In the genomic region with DNA sequence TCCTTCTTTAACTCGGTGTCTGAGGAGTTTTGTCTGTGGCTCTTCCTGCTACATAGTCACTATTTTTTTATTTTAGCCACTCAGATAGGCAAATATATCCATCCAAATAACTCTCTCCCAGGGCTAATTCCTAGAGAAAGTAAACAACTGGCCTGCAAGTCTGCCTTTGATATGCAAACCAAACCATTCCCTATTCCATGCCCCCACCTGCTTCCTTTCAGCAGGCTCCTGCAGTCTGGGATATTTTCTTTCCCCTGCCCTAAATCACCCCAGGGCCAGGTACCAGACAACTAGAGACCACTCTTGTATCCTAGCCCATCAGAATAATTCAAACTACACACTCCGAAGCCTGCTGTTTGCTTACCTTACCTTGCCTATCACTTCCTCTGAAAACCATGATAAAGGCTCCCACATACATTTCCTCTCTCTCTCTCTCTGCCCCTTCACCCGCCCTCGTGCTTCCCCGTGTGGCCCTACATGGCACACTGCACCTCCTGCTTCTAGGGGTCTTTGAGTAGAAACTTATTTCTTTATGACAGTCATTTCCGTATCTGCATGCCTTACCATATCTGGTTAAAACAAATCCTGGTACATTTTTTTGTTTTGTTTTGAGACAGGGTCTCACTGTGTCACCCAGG, we compare ENCODE assay signal across 18 cellular contexts. TPM values are rescaled to one million over a fixed set of nuclear protein-coding genes. Genes with fewer than 3 reads are reported as not detected.
DNase-seq lines count a peak whose midpoint lies in the region; ATAC-seq and TF ChIP-seq lines count a peak whose summit lies in the region.
"Had no signal": no experiment of that assay in that cellular context is flagged by ENCODE, and none has a peak within 500 bp of the region (broad histone marks: within the 10 kb centered on the region; RNA-seq: fewer than 3 reads in every experiment).

No MANE protein-coding gene starts in this region.

- 0 out of 2 replicates have a peak, but pooled peaks cover 4% of the 10 kb centered on the region for H3K4me1 ChIP-seq in GM23338 (ENCODE audit: insufficient read depth)
- no peaks in the 10 kb centered on the region for H3K4me1 ChIP-seq in esophagus muscularis mucosa
- H3K4me1 ChIP-seq: HAP-1, Peyer's patch had no signal

- H3K36me3 ChIP-seq in GM23338 (ENCODE audit: insufficient read depth) (0 out of 2 replicates have a peak, but pooled peaks cover 3% of the 10 kb centered on the region), esophagus muscularis mucosa (no peaks in the 10 kb centered on the region)
- H3K36me3 ChIP-seq: HAP-1, Peyer's patch had no signal

- H3K9me3 Mint-ChIP-seq in CD14-positive monocyte = peaks cover 0 to 7% (median 0%) of the 10 kb centered on the region in 7 donors
- peaks cover 33% of the 10 kb centered on the region for H3K9me3 Mint-ChIP-seq in GM23338
- H3K9me3 Mint-ChIP-seq in WTC11 = peaks cover 29% of the 10 kb centered on the region
- H3K9me3 Mint-ChIP-seq in memory B cell = peaks cover 10% of the 10 kb centered on the region

- H3K27me3 Mint-ChIP-seq in CD14-positive monocyte (ENCODE audit: low read depth in 3 of 3) = peaks cover 0 to 9% (median 6%) of the 10 kb centered on the region in 3 donors
- peaks cover 8% of the 10 kb centered on the region for H3K27me3 Mint-ChIP-seq in GM23338 (ENCODE audit: insufficient read depth, low read depth, poor library complexity)
- H3K27me3 Mint-ChIP-seq in WTC11 (ENCODE audit: low read depth) = peaks cover 75% of the 10 kb centered on the region
- peaks cover 16% of the 10 kb centered on the region for H3K27me3 Mint-ChIP-seq in memory B cell

- no peaks in the 10 kb centered on the region for H3K79me2 ChIP-seq in GM23338 (replicated peaks; ENCODE audit: insufficient read depth)

- H3K4me2 ChIP-seq in GM23338 = peak overlapping the region; percentile 50; the same call in 1 of the 2 replicates

- CTCF ChIA-PET in WTC11 (lab: Charles Lee) = no interaction called here

- H3K27me3 ChIP-seq in GM23338 (ENCODE audit: insufficient read depth) (no peaks in the 10 kb centered on the region), esophagus muscularis mucosa (peaks cover 0 to 3% (median 0%) of the 10 kb centered on the region in 4 donors)
- H3K27me3 ChIP-seq: Peyer's patch had no signal

- H4K20me1 ChIP-seq in GM23338 (replicated peaks; ENCODE audit: insufficient read depth) = no peaks in the 10 kb centered on the region

- H3F3A ChIP-seq in GM23338 (replicated peaks; ENCODE audit: low read depth) = no peaks in the 10 kb centered on the region

- TF ChIP-seq CTCF in CD14-positive monocyte (IDR thresholded peaks at IDR 0.05) (no peak), GM23338 (conservative IDR thresholded peaks at IDR 0.05; ENCODE audit: low read depth in 2 of 2) (no peak), WTC11 (IDR thresholded peaks at IDR 0.05) (no peak), esophagus muscularis mucosa (IDR thresholded peaks at IDR 0.05) (no peak)

- H3K4me3 ChIP-seq in GM23338 (no peak overlapping the region), esophagus muscularis mucosa (no peak overlapping the region)
- H3K4me3 ChIP-seq: HAP-1, Peyer's patch had no signal

- H3K4me1 Mint-ChIP-seq in CD14-positive monocyte = peaks cover 30% of the 10 kb centered on the region
- peaks cover 8% of the 10 kb centered on the region; the same call in 2 of the 3 replicates for H3K4me1 Mint-ChIP-seq in GM23338
- H3K4me1 Mint-ChIP-seq in WTC11 = peaks cover 24% of the 10 kb centered on the region
- peaks cover 29% of the 10 kb centered on the region for H3K4me1 Mint-ChIP-seq in memory B cell

- no peak for TF ChIP-seq EP300 in esophagus muscularis mucosa (IDR thresholded peaks at IDR 0.05)

- no peak overlapping the region for H2AFZ ChIP-seq in GM23338

- H3K4me3 Mint-ChIP-seq in CD14-positive monocyte (peak overlapping the region in 1 of 2 donors; percentile 79), GM23338 (no peak overlapping the region), WTC11 (no peak overlapping the region), memory B cell (no peak overlapping the region)
- H3K4me3 Mint-ChIP-seq: CD4-positive, CD25-positive, alpha-beta regulatory T cell had no signal

- H3K36me3 Mint-ChIP-seq in CD14-positive monocyte = peaks cover 10 to 46% of the 10 kb centered on the region in 2 donors
- H3K36me3 Mint-ChIP-seq in GM23338 (ENCODE audit: low read depth) = peaks cover 19% of the 10 kb centered on the region
- peaks cover 17% of the 10 kb centered on the region for H3K36me3 Mint-ChIP-seq in WTC11
- peaks cover 11% of the 10 kb centered on the region for H3K36me3 Mint-ChIP-seq in memory B cell
- H3K36me3 Mint-ChIP-seq: CD4-positive, CD25-positive, alpha-beta regulatory T cell had no signal

- 80% methylated on average over 6 of the region's 6 CpGs for WGBS in esophagus muscularis mucosa

- H3K9me2 ChIP-seq in GM23338 (ENCODE audit: insufficient read depth) = peaks cover 4% of the 10 kb centered on the region; the same call in 1 of the 2 replicates

- peak; percentile 10 for DNase-seq in CD14-positive monocyte (ENCODE audit: low spot score)
- peak; percentile 36 for DNase-seq in GM23338 (ENCODE audit: low spot score)
- no peak for DNase-seq in WTC11 (ENCODE audit: low spot score)
- DNase-seq in memory B cell (ENCODE audit: low spot score in 2 of 2) = no peak
- no peak for DNase-seq in cerebellar cortex (ENCODE audit: low spot score)
- no peak for DNase-seq in esophagus muscularis mucosa (ENCODE audit: extremely low spot score)
- DNase-seq: ACHN; AML-193; CD4-positive, CD25-positive, alpha-beta regulatory T cell; EL; NCI-H187 treated with DMSO at 0.1 percent for 48 hours; NCI-H2171; NCI-H446; Peyer's patch had no signal

- H3K27ac Mint-ChIP-seq in CD14-positive monocyte (peak overlapping the region in 6 of 7 donors; percentile 0 to 94 (median 86)), GM23338 (no peak overlapping the region), WTC11 (peak overlapping the region; percentile 78; the same call in 1 of the 2 replicates), memory B cell (peak overlapping the region; percentile 69)
- H3K27ac Mint-ChIP-seq: CD4-positive, CD25-positive, alpha-beta regulatory T cell had no signal

- TF ChIP-seq POLR2A in esophagus muscularis mucosa (IDR thresholded peaks at IDR 0.05; ENCODE audit: low read depth) = no peak

- H3K9me3 ChIP-seq in esophagus muscularis mucosa = no peaks in the 10 kb centered on the region
- H3K9me3 ChIP-seq: HAP-1, Peyer's patch had no signal

- POLR2A ChIA-PET in WTC11 (lab: Charles Lee) = no interaction called here

- ATAC-seq in GM23338 = peak; percentile 65
- ATAC-seq in WTC11 = peak; percentile 86
- ATAC-seq in memory B cell (ENCODE audit: low read depth) = no peak
- ATAC-seq in GM18519 (IDR thresholded peaks at IDR 0.05; ENCODE audit: low FRiP score, unreplicated experiment) = no peak
- ATAC-seq: Right ventricle myocardium inferior had no signal

- H3K27ac ChIP-seq in GM23338 (ENCODE audit: low read depth) (no peak overlapping the region), esophagus muscularis mucosa (replicated peaks in 1 of 4) (no peak overlapping the region)
- H3K27ac ChIP-seq: HL-60, Peyer's patch had no signal

- intact Hi-C loops in CD14-positive monocyte (cut with micrococcal nuclease) = no loop called here
- intact Hi-C loops in esophagus muscularis mucosa (cut with DNase I) = no loop called here

TF ChIP-seq in WTC11, 78 proteins besides CTCF, POLR2A, EP300 and RAD21 (continues in another document):
- TF ChIP-seq ZNF219 (CRISPR knock-in tag; IDR thresholded peaks at IDR 0.05; ENCODE audit: borderline replicate concordance) (no peak), NFATC4 (CRISPR knock-in tag; IDR thresholded peaks at IDR 0.05) (no peak), SMAD4 (CRISPR knock-in tag; IDR thresholded peaks at IDR 0.05) (no peak), NR2C2 (CRISPR knock-in tag; IDR thresholded peaks at IDR 0.05) (no peak), HMGA2 (CRISPR knock-in tag; IDR thresholded peaks at IDR 0.05) (no peak), TEAD4 (CRISPR knock-in tag; IDR thresholded peaks at IDR 0.05) (no peak), ETV6 (CRISPR knock-in tag; IDR thresholded peaks at IDR 0.05) (no peak), ZNF138 (CRISPR knock-in tag; conservative IDR thresholded peaks at IDR 0.05) (no peak), ZNF232 (CRISPR knock-in tag; IDR thresholded peaks at IDR 0.05) (no peak)
- TF ChIP-seq, protein P1, sequence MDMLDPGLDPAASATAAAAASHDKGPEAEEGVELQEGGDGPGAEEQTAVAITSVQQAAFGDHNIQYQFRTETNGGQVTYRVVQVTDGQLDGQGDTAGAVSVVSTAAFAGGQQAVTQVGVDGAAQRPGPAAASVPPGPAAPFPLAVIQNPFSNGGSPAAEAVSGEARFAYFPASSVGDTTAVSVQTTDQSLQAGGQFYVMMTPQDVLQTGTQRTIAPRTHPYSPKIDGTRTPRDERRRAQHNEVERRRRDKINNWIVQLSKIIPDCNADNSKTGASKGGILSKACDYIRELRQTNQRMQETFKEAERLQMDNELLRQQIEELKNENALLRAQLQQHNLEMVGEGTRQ (CRISPR knock-in tag; IDR thresholded peaks at IDR 0.05) = no peak

RNA-seq across cellular contexts. Expression of a gene that starts 8.3 kb away (rescaled TPM):
- polyA plus RNA-seq in CD14-positive monocyte (100 to 1,000 TPM in 1 of 2 donors, 10 to 100 TPM in 1; 84.7 to 148 TPM), GM23338 (2016; fragmentation: Nextera tagmentation; extraction: Ambion mirVana) (not detected in 2 replicates)
- total RNA-seq in GM23338 (2014; rRNA removed; shearing (Covaris generic)) = not detected in 2 replicates
- total RNA-seq in WTC11 (2021) (not detected in 3 replicates), esophagus muscularis mucosa (not detected)
- total RNA-seq: CD4-positive, CD25-positive, alpha-beta regulatory T cell; Peyer's patch; Right ventricle myocardium inferior had no signal

RNA-seq across cellular contexts. Expression of a gene that starts 13.1 kb away (rescaled TPM):
- polyA plus RNA-seq in CD14-positive monocyte (100 to 1,000 TPM in 1 of 2 donors, 10 to 100 TPM in 1; 93.1 to 141 TPM), GM23338 (2016; fragmentation: Nextera tagmentation; extraction: Ambion mirVana) (not detected in 2 replicates)
- total RNA-seq in GM23338 (2014; rRNA removed; shearing (Covaris generic)) = not detected in 2 replicates
- total RNA-seq in WTC11 (2021) (not detected in 3 replicates), esophagus muscularis mucosa (1 to 10 TPM in 3 of 4 donors, under 1 TPM in 1; 0.39 to 4.6 (median 1.6) TPM)
- total RNA-seq: CD4-positive, CD25-positive, alpha-beta regulatory T cell; Peyer's patch had no signal

RNA-seq across cellular contexts. Expression of a gene that starts 27.7 kb away (rescaled TPM):
- polyA plus RNA-seq in CD14-positive monocyte (100 to 1,000 TPM in 1 of 2 donors, 10 to 100 TPM in 1; 88.0 to 102 TPM), GM23338 (2016; fragmentation: Nextera tagmentation; extraction: Ambion mirVana) (not detected in 2 replicates)
- total RNA-seq in GM23338 (2014; rRNA removed; shearing (Covaris generic)) = not detected in 2 replicates
- total RNA-seq in WTC11 (2021) (not detected in 3 replicates), esophagus muscularis mucosa (under 1 TPM in 3 of 4 donors, not detected in 1; 0.17 to 0.83 (median 0.23) TPM)
- total RNA-seq: CD4-positive, CD25-positive, alpha-beta regulatory T cell; Peyer's patch had no signal
- polyA plus RNA-seq: CD4-positive, CD25-positive, alpha-beta regulatory T cell had no signal

RNA-seq across cellular contexts. Expression of a gene that starts 33.1 kb away (rescaled TPM):
- polyA plus RNA-seq in CD14-positive monocyte (under 1 TPM; 0.41 to 0.50 TPM), GM23338 (2016; fragmentation: Nextera tagmentation; extraction: Ambion mirVana) (not detected in 2 replicates)
- total RNA-seq in GM23338 (2014; rRNA removed; shearing (Covaris generic)) = not detected in 2 replicates
- total RNA-seq in WTC11 (2021) (not detected in 3 replicates), esophagus muscularis mucosa (not detected)
- total RNA-seq: CD4-positive, CD25-positive, alpha-beta regulatory T cell; Peyer's patch; Right ventricle myocardium inferior had no signal
- polyA plus RNA-seq: CD4-positive, CD25-positive, alpha-beta regulatory T cell had no signal

Comparison
In these comparisons a context has a peak if more than half of its experiments do, and no peak if none do; other contexts are left out.
1. DNase-seq: peak in CD14-positive monocyte (single experiment) and GM23338 (single experiment); none in WTC11 (single experiment), memory B cell (0 of 2), cerebellar cortex (single experiment) and esophagus muscularis mucosa (single experiment).
2. ATAC-seq: peak in GM23338 (single experiment) and WTC11 (single experiment); none in memory B cell (single experiment) and GM18519 (single experiment).